9 cellular contexts compared by ENCODE assay signal in genomic region chr1:25432364-25432719, GRCh38. TPM values are rescaled to one million over a fixed set of nuclear protein-coding genes. Genes with fewer than 3 reads are reported as not detected.
A peak's percentile ranks its signal among the peaks of the same experiment; 100 is the strongest.
DNase-seq lines count a peak whose midpoint lies in the region; ATAC-seq and TF ChIP-seq lines count a peak whose summit lies in the region.
"Had no signal": no experiment of that assay in that cellular context is flagged by ENCODE, and none has a peak within 500 bp of the region (broad histone marks: within the 10 kb centered on the region; RNA-seq: fewer than 3 reads in every experiment).

No MANE protein-coding gene starts in this region.

- H3K9me3 ChIP-seq in liver (ENCODE audit: control insufficient read depth in 4 of 4, low read length in 3 of 4) (no peaks in the 10 kb centered on the region), tibial artery (no peaks in the 10 kb centered on the region)

- H3K9me3 Mint-ChIP-seq in activated naive CD4-positive, alpha-beta T cell treated with anti-CD3 and anti-CD28 coated beads, Interleukin-2, amount 10 ng/mL, durations not matched to agents 7 days and 5 days, result no peaks in the 10 kb centered on the region
- H3K9me3 Mint-ChIP-seq in activated naive CD8-positive, alpha-beta T cell treated with anti-CD3 and anti-CD28 coated beads, Interleukin-2, amount 50 U/mL, for 24 hours, result no peaks in the 10 kb centered on the region

- in situ Hi-C loops in GM13977 (cut with MboI; ENCODE audit: low pct_unique_long_range_greater_than_20kb, low sequenced_read_pairs, unreplicated experiment), result no loop called here

- H3K9ac ChIP-seq in liver (ENCODE audit: low read depth in 1 of 2, low read length in 2 of 2), result peak overlapping the region; percentile 81 to 95

- peak overlapping the region; percentile 53 to 99 (median 89) for H3K4me3 ChIP-seq in liver (ENCODE audit: low read depth in 1 of 3, low read length in 3 of 3)
- peak overlapping the region; percentile 97 to 99 for H3K4me3 ChIP-seq in tibial artery

- H3K4me1 Mint-ChIP-seq in activated naive CD4-positive, alpha-beta T cell treated with anti-CD3 and anti-CD28 coated beads, Interleukin-2, amount 10 ng/mL, durations not matched to agents 7 days and 5 days, result peaks cover 62% of the 10 kb centered on the region
- H3K4me1 Mint-ChIP-seq in activated naive CD8-positive, alpha-beta T cell treated with anti-CD3 and anti-CD28 coated beads, Interleukin-2, amount 50 U/mL, for 24 hours, result peaks cover 62% of the 10 kb centered on the region

- ATAC-seq in activated naive CD8-positive, alpha-beta T cell treated with anti-CD3 and anti-CD28 coated beads, Interleukin-2, amount 50 U/mL, for 24 hours, result no peak

- H3K36me3 ChIP-seq in liver (ENCODE audit: control insufficient read depth in 4 of 4, insufficient read depth in 3 of 4, low read depth in 1 of 4, low read length in 3 of 4), result no peaks in the 10 kb centered on the region
- H3K36me3 ChIP-seq in tibial artery, result no peaks in the 10 kb centered on the region

- H3K27ac Mint-ChIP-seq in activated naive CD4-positive, alpha-beta T cell treated with anti-CD3 and anti-CD28 coated beads, Interleukin-2, amount 10 ng/mL, durations not matched to agents 7 days and 5 days, result peak overlapping the region; percentile 77
- H3K27ac Mint-ChIP-seq in activated naive CD8-positive, alpha-beta T cell treated with anti-CD3 and anti-CD28 coated beads, Interleukin-2, amount 50 U/mL, for 24 hours, result peak overlapping the region; percentile 67

- H3K27ac ChIP-seq in liver (ENCODE audit: low read depth in 1 of 2, low read length in 2 of 2), result peak overlapping the region; percentile 91 to 94
- H3K27ac ChIP-seq in tibial artery, result peak overlapping the region; percentile 94 to 98

- peak overlapping the region; percentile 84 for H3K4me3 Mint-ChIP-seq in activated naive CD4-positive, alpha-beta T cell treated with anti-CD3 and anti-CD28 coated beads, Interleukin-2, amount 10 ng/mL, durations not matched to agents 7 days and 5 days
- H3K4me3 Mint-ChIP-seq in activated naive CD8-positive, alpha-beta T cell treated with anti-CD3 and anti-CD28 coated beads, Interleukin-2, amount 50 U/mL, for 24 hours, result peak overlapping the region; percentile 87

- CTCF ChIA-PET in activated naive CD4-positive, alpha-beta T cell treated with anti-CD3 and anti-CD28 coated beads, Interleukin-2, amount 10 ng/mL, durations not matched to agents 7 days and 5 days (lab: Charles Lee), result interaction anchor here (1.0 kb wide), 1 partner anchor 45 kb away, joined by 3 read pairs; no protein-coding TSS in a partner anchor

- peaks cover 6% of the 10 kb centered on the region for H3K36me3 Mint-ChIP-seq in activated naive CD4-positive, alpha-beta T cell treated with anti-CD3 and anti-CD28 coated beads, Interleukin-2, amount 10 ng/mL, durations not matched to agents 7 days and 5 days
- peaks cover 5% of the 10 kb centered on the region for H3K36me3 Mint-ChIP-seq in activated naive CD8-positive, alpha-beta T cell treated with anti-CD3 and anti-CD28 coated beads, Interleukin-2, amount 50 U/mL, for 24 hours (ENCODE audit: low read depth)

- DNase-seq in activated naive CD4-positive, alpha-beta T cell treated with anti-CD3 and anti-CD28 coated beads, Interleukin-2, amount 10 ng/mL, durations not matched to agents 7 days and 5 days, result no peak
- no peak for DNase-seq in activated naive CD4-positive, alpha-beta T cell (lab: John Stamatoyannopoulos, UW)
- DNase-seq in activated naive CD8-positive, alpha-beta T cell treated with anti-CD3 and anti-CD28 coated beads, Interleukin-2, amount 50 U/mL, for 24 hours, result no peak
- DNase-seq in tibial artery (no peak), GM13977 (ENCODE audit: low spot score) (no peak), NCI-H510A treated with DMSO at 0.1 percent for 48 hours (lab: John Stamatoyannopoulos, UW) (no peak)
- DNase-seq in effector CD8-positive, alpha-beta T cell (lab: John Stamatoyannopoulos, UW), result no peak
- DNase-seq: NCI-H1048 had no signal

- H3K4me1 ChIP-seq in liver (ENCODE audit: control insufficient read depth in 4 of 4, insufficient read depth in 4 of 4, low read length in 3 of 4) (peaks cover 5 to 54% (median 42%) of the 10 kb centered on the region in 4 donors), tibial artery (peaks cover 0 to 61% (median 34%) of the 10 kb centered on the region in 4 donors)

- peaks cover 7% of the 10 kb centered on the region for H3K27me3 Mint-ChIP-seq in activated naive CD4-positive, alpha-beta T cell treated with anti-CD3 and anti-CD28 coated beads, Interleukin-2, amount 10 ng/mL, durations not matched to agents 7 days and 5 days
- H3K27me3 Mint-ChIP-seq in activated naive CD8-positive, alpha-beta T cell treated with anti-CD3 and anti-CD28 coated beads, Interleukin-2, amount 50 U/mL, for 24 hours, result no peaks in the 10 kb centered on the region

- 16% methylated on average over 2 of the region's 2 CpGs for WGBS in liver

- H3K27me3 ChIP-seq in liver (ENCODE audit: control insufficient read depth in 4 of 4, insufficient read depth in 4 of 4, low read length in 3 of 4) (no peaks in the 10 kb centered on the region), tibial artery (no peaks in the 10 kb centered on the region)

- no peak for TF ChIP-seq CTCF in liver (IDR thresholded peaks at IDR 0.05; ENCODE audit: low read depth, low read length, missing input control)
- TF ChIP-seq CTCF in tibial artery (IDR thresholded peaks at IDR 0.05), result no peak
- no peak for TF ChIP-seq CTCF in GM13977 (IDR thresholded peaks at IDR 0.05; ENCODE audit: extremely low read depth, insufficient read depth, missing control alignments)

- no peak for TF ChIP-seq RAD21 in liver (IDR thresholded peaks at IDR 0.05)

- intact Hi-C loops in tibial artery (cut with DNase I; ENCODE audit: low total_unique reads), result no loop called here

TF ChIP-seq in liver, 16 proteins besides CTCF, POLR2A, EP300 and RAD21:
- no peak for TF ChIP-seq TAF1 (conservative IDR thresholded peaks at IDR 0.05)
- TF ChIP-seq HNF4G (IDR thresholded peaks at IDR 0.05), result no peak
- TF ChIP-seq RXRA (IDR thresholded peaks at IDR 0.05), result no peak
- TF ChIP-seq REST (IDR thresholded peaks at IDR 0.05), result no peak
- no peak for TF ChIP-seq GABPA (IDR thresholded peaks at IDR 0.05 in 1 of 2, conservative IDR thresholded peaks at IDR 0.05 in 1 of 2)
- TF ChIP-seq EGR1 (IDR thresholded peaks at IDR 0.05; ENCODE audit: low read depth in 2 of 2), result no peak
- no peak for TF ChIP-seq HNF4A (conservative IDR thresholded peaks at IDR 0.05)
- no peak for TF ChIP-seq ZBTB33 (IDR thresholded peaks at IDR 0.05)
- no peak for TF ChIP-seq FOXA2 (IDR thresholded peaks at IDR 0.05)
- no peak for TF ChIP-seq SP1 (IDR thresholded peaks at IDR 0.05)
- TF ChIP-seq JUND (IDR thresholded peaks at IDR 0.05), result no peak
- no peak for TF ChIP-seq ATF3 (IDR thresholded peaks at IDR 0.05)
- TF ChIP-seq MAX (IDR thresholded peaks at IDR 0.05), result no peak
- TF ChIP-seq FOXA1 (IDR thresholded peaks at IDR 0.05), result no peak

RNA-seq across cellular contexts. Expression of gene MACO1, which starts 1.6 kb away (rescaled TPM):
- total RNA-seq in liver, result 10 to 100 TPM; 21.9 to 23.2 TPM
- polyA plus RNA-seq in liver, result 10 to 100 TPM; 15.3 to 19.3 TPM

RNA-seq across cellular contexts. Expression of gene RHCE, which starts 11.7 kb away (rescaled TPM):
- total RNA-seq in liver, result 10 to 100 TPM in 1 of 2 donors, under 1 TPM in 1; 0.92 to 89.9 TPM
- polyA plus RNA-seq in liver, result under 1 TPM; 0.42 to 0.46 TPM
